In the genomic region with DNA sequence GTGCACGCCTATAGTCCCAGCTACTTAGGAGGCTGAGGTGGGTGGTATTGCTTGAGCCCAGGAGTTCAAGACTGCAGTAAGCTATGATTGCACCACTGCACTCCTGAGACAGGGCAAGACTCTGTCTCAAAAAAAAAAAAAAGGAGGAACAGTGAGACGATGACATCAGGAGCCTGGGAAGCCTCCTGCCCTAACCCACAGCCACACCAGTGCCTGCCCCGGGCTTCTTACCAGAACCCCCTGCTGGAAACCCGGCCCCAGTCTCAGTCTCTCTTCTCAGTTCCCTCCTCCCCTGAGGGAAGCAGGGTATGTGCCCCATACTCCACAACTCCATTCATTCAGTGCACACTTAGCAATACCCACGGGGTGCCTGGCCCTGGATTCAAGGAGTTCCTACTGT, we compare ENCODE assay signal across 15 cellular contexts. TPM values are rescaled to one million over a fixed set of nuclear protein-coding genes. Genes with fewer than 3 reads are reported as not detected.
DNase-seq lines count a peak whose midpoint lies in the region; ATAC-seq, FAIRE-seq and TF ChIP-seq lines count a peak whose summit lies in the region.
"Had no signal": no experiment of that assay in that cellular context is flagged by ENCODE, and none has a peak within 500 bp of the region (broad histone marks: within the 10 kb centered on the region; RNA-seq: fewer than 3 reads in every experiment).

No MANE protein-coding gene starts in this region.

- H3K14ac ChIP-seq in mesenchymal stem cell (ENCODE audit: low read length in 2 of 2) = no peak overlapping the region

- no peak for FAIRE-seq in bronchial epithelial cell (lab: Jason Lieb, UNC)

- H3K9ac ChIP-seq in mesenchymal stem cell (ENCODE audit: low read length) = peak overlapping the region; percentile 76

- no peak overlapping the region for H2AFZ ChIP-seq in mesenchymal stem cell (ENCODE audit: low read depth, low read length)

- H3K9me3 Mint-ChIP-seq in naive thymus-derived CD8-positive, alpha-beta T cell = no peaks in the 10 kb centered on the region
- H3K9me3 Mint-ChIP-seq in activated CD4-positive, alpha-beta memory T cell treated with anti-CD3 and anti-CD28 coated beads for 36 hours = no peaks in the 10 kb centered on the region
- H3K9me3 Mint-ChIP-seq in effector memory CD8-positive, alpha-beta T cell = no peaks in the 10 kb centered on the region
- H3K9me3 Mint-ChIP-seq: neural crest cell had no signal

- no peak overlapping the region for H2BK15ac ChIP-seq in mesenchymal stem cell (ENCODE audit: low read depth, poor library complexity, severe bottlenecking)

- H3K4me1 Mint-ChIP-seq in naive thymus-derived CD8-positive, alpha-beta T cell = peaks cover 8 to 21% (median 12%) of the 10 kb centered on the region in 4 donors
- H3K4me1 Mint-ChIP-seq in activated CD4-positive, alpha-beta memory T cell treated with anti-CD3 and anti-CD28 coated beads for 36 hours (ENCODE audit: low read depth) = peaks cover 4% of the 10 kb centered on the region
- H3K4me1 Mint-ChIP-seq in effector memory CD8-positive, alpha-beta T cell (ENCODE audit: low read depth in 2 of 2) = peaks cover 0 to 8% of the 10 kb centered on the region in 2 donors

- H3K27me3 ChIP-seq in MG63 = no peaks in the 10 kb centered on the region
- H3K27me3 ChIP-seq in bronchial epithelial cell (ENCODE audit: control insufficient read depth, insufficient read depth, low read length) = no peaks in the 10 kb centered on the region
- H3K27me3 ChIP-seq in mesenchymal stem cell (ENCODE audit: control insufficient read depth in 1 of 2, insufficient read depth in 1 of 2, low read length in 2 of 2) = no peaks in the 10 kb centered on the region
- H3K27me3 ChIP-seq: colonic mucosa had no signal

- H3K4me1 ChIP-seq in mesenchymal stem cell (ENCODE audit: control insufficient read depth, insufficient read depth, low read depth, low read length) = peaks cover 48% of the 10 kb centered on the region
- H3K4me1 ChIP-seq: colonic mucosa had no signal

- CTCF ChIA-PET in activated CD4-positive, alpha-beta memory T cell treated with anti-CD3 and anti-CD28 coated beads for 36 hours (lab: Charles Lee) = interaction anchor here (0.6 kb wide), 1 partner anchor 76 kb away, joined by 4 read pairs; no protein-coding TSS in a partner anchor

- peak overlapping the region; percentile 47 for H2AK5ac ChIP-seq in mesenchymal stem cell (ENCODE audit: low read length, severe bottlenecking)

- no peak overlapping the region for H3K18ac ChIP-seq in mesenchymal stem cell (ENCODE audit: low read depth in 1 of 2, low read length in 2 of 2)

- H3K36me3 Mint-ChIP-seq in naive thymus-derived CD8-positive, alpha-beta T cell = no peaks in the 10 kb centered on the region
- H3K36me3 Mint-ChIP-seq in activated CD4-positive, alpha-beta memory T cell treated with anti-CD3 and anti-CD28 coated beads for 36 hours = no peaks in the 10 kb centered on the region
- H3K36me3 Mint-ChIP-seq in effector memory CD8-positive, alpha-beta T cell (ENCODE audit: insufficient read depth) = no peaks in the 10 kb centered on the region

- no peak overlapping the region for H2BK120ac ChIP-seq in mesenchymal stem cell (ENCODE audit: low read depth, low read length)

- intact Hi-C loops in activated CD4-positive, alpha-beta memory T cell treated with anti-CD3 and anti-CD28 coated beads for 36 hours (cut with micrococcal nuclease) = no loop called here

- H4K8ac ChIP-seq in mesenchymal stem cell (ENCODE audit: low read length) = no peak overlapping the region

- H3K36me3 ChIP-seq in MG63 = no peaks in the 10 kb centered on the region
- no peaks in the 10 kb centered on the region for H3K36me3 ChIP-seq in bronchial epithelial cell (ENCODE audit: control insufficient read depth, insufficient read depth, low read length)
- peaks cover 8 to 9% of the 10 kb centered on the region in 2 experiments for H3K36me3 ChIP-seq in mesenchymal stem cell (ENCODE audit: control insufficient read depth in 1 of 2, insufficient read depth in 2 of 2, low read depth in 1 of 2, low read length in 2 of 2)
- H3K36me3 ChIP-seq: colonic mucosa had no signal

- no peak overlapping the region for H3K23ac ChIP-seq in mesenchymal stem cell (ENCODE audit: low read length in 2 of 2)

- peak overlapping the region; percentile 55 for H3K27ac ChIP-seq in mesenchymal stem cell (ENCODE audit: low read length, poor library complexity, severe bottlenecking)
- H3K27ac ChIP-seq: colonic mucosa had no signal

- POLR2A ChIA-PET in naive thymus-derived CD8-positive, alpha-beta T cell (lab: Charles Lee) = interaction anchor here (1.7 kb wide), 1 partner anchor 41 kb away, joined by 3 read pairs; no protein-coding TSS in a partner anchor
- POLR2A ChIA-PET in activated CD4-positive, alpha-beta memory T cell treated with anti-CD3 and anti-CD28 coated beads for 36 hours (lab: Charles Lee) = no interaction called here

- H2BK5ac ChIP-seq in mesenchymal stem cell (ENCODE audit: low read depth, low read length, poor library complexity, severe bottlenecking) = no peak overlapping the region

- H2BK12ac ChIP-seq in mesenchymal stem cell (ENCODE audit: low read length in 2 of 2) = no peak overlapping the region

- H3K79me1 ChIP-seq in mesenchymal stem cell (replicated peaks; ENCODE audit: low read length, poor library complexity, severe bottlenecking) = no peaks in the 10 kb centered on the region

- H3K27ac Mint-ChIP-seq in naive thymus-derived CD8-positive, alpha-beta T cell = no peak overlapping the region
- no peak overlapping the region for H3K27ac Mint-ChIP-seq in activated CD4-positive, alpha-beta memory T cell treated with anti-CD3 and anti-CD28 coated beads for 36 hours
- no peak overlapping the region for H3K27ac Mint-ChIP-seq in effector memory CD8-positive, alpha-beta T cell

- DNase-seq in AG20443 (ENCODE audit: low spot score) (peak; percentile 88), MG63 (peak; percentile 47), bronchial epithelial cell (ENCODE audit: low read depth) (peak; percentile 40), mesenchymal stem cell (no peak), NCI-H1048 (lab: John Stamatoyannopoulos, UW) (no peak)
- DNase-seq in naive thymus-derived CD8-positive, alpha-beta T cell = no peak
- DNase-seq in activated CD4-positive, alpha-beta memory T cell treated with anti-CD3 and anti-CD28 coated beads for 36 hours = no peak
- DNase-seq in effector memory CD8-positive, alpha-beta T cell = no peak
- DNase-seq: activated CD4-positive, alpha-beta T cell treated with anti-CD3 and anti-CD28 coated beads, Interleukin-2, amount 50 U/mL, for 4 hours; activated gamma-delta T cell; NCI-H2081; T-helper 2 cell had no signal

- H3K4ac ChIP-seq in mesenchymal stem cell (ENCODE audit: low read depth in 1 of 2, low read length in 2 of 2) = no peak overlapping the region

- H3K9me3 ChIP-seq in MG63 (no peaks in the 10 kb centered on the region), mesenchymal stem cell (ENCODE audit: control insufficient read depth, low read length) (no peaks in the 10 kb centered on the region)
- H3K9me3 ChIP-seq: colonic mucosa had no signal

- no peak overlapping the region for H3K4me3 ChIP-seq in MG63
- H3K4me3 ChIP-seq in bronchial epithelial cell (ENCODE audit: low read depth, low read length) = no peak overlapping the region
- H3K4me3 ChIP-seq in mesenchymal stem cell (ENCODE audit: insufficient read depth in 1 of 2, low read depth in 1 of 2, low read length in 2 of 2) = peak overlapping the region in 1 of 2 experiments; percentile 53
- H3K4me3 ChIP-seq: colonic mucosa had no signal

- peaks cover 0 to 3% (median 0%) of the 10 kb centered on the region in 5 donors for H3K27me3 Mint-ChIP-seq in naive thymus-derived CD8-positive, alpha-beta T cell
- H3K27me3 Mint-ChIP-seq in activated CD4-positive, alpha-beta memory T cell treated with anti-CD3 and anti-CD28 coated beads for 36 hours = no peaks in the 10 kb centered on the region
- H3K27me3 Mint-ChIP-seq in effector memory CD8-positive, alpha-beta T cell = peaks cover 12 to 20% of the 10 kb centered on the region in 2 donors

- TF ChIP-seq CTCF in bronchial epithelial cell (IDR thresholded peaks at IDR 0.05; ENCODE audit: insufficient read depth, low read length, severe bottlenecking) = no peak

- H3K4me2 ChIP-seq in mesenchymal stem cell (ENCODE audit: low read length, poor library complexity, severe bottlenecking) = no peak overlapping the region

- H4K91ac ChIP-seq in mesenchymal stem cell (ENCODE audit: low read length) = no peak overlapping the region

- WGBS in mesenchymal stem cell = 85% methylated on average over 5 of the region's 5 CpGs

- no peak for ATAC-seq in naive thymus-derived CD8-positive, alpha-beta T cell
- no peak for ATAC-seq in effector memory CD8-positive, alpha-beta T cell (replicated peaks)
- ATAC-seq: left lobe of liver had no signal

- no peak overlapping the region for H3K4me3 Mint-ChIP-seq in naive thymus-derived CD8-positive, alpha-beta T cell
- H3K4me3 Mint-ChIP-seq in activated CD4-positive, alpha-beta memory T cell treated with anti-CD3 and anti-CD28 coated beads for 36 hours = no peak overlapping the region
- no peak overlapping the region for H3K4me3 Mint-ChIP-seq in effector memory CD8-positive, alpha-beta T cell
- H3K4me3 Mint-ChIP-seq: neural crest cell had no signal

RNA-seq across cellular contexts. Expression of a gene that starts 9.1 kb away (rescaled TPM):
- total RNA-seq in MG63 (2014; rRNA removed; shearing (Covaris generic); ENCODE audit: low replicate concordance) = 0.99 and 1.4 TPM in 2 replicates
- 1.6 and 3.3 TPM in 2 replicates for total RNA-seq in bronchial epithelial cell
- 0.25 TPM for polyA plus RNA-seq in mesenchymal stem cell (2013, experiment 1 of 2)
- 0.22 TPM for polyA plus RNA-seq in mesenchymal stem cell (2013, experiment 2 of 2)
- under 1 TPM; 0.22 to 0.31 TPM for total RNA-seq in naive thymus-derived CD8-positive, alpha-beta T cell
- under 1 TPM; 0.07 to 0.22 (median 0.15) TPM for polyA plus RNA-seq in naive thymus-derived CD8-positive, alpha-beta T cell
- total RNA-seq in activated CD4-positive, alpha-beta memory T cell treated with anti-CD3 and anti-CD28 coated beads for 36 hours = not detected

RNA-seq across cellular contexts. Expression of a gene that starts 27.2 kb away (rescaled TPM):
- 64.5 and 65.4 TPM in 2 replicates for total RNA-seq in MG63 (2014; rRNA removed; shearing (Covaris generic); ENCODE audit: low replicate concordance)
- total RNA-seq in bronchial epithelial cell = 42.4 and 50.0 TPM in 2 replicates
- polyA plus RNA-seq in mesenchymal stem cell (2013, experiment 1 of 2) = 15.5 TPM
- polyA plus RNA-seq in mesenchymal stem cell (2013, experiment 2 of 2) = 16.6 TPM
- 10 to 100 TPM; 28.3 to 30.4 TPM for total RNA-seq in naive thymus-derived CD8-positive, alpha-beta T cell
- 10 to 100 TPM in 2 of 3 donors, 1 to 10 TPM in 1; 9.9 to 24.8 (median 11.5) TPM for polyA plus RNA-seq in naive thymus-derived CD8-positive, alpha-beta T cell
- 10 to 100 TPM; 33.3 TPM for total RNA-seq in activated CD4-positive, alpha-beta memory T cell treated with anti-CD3 and anti-CD28 coated beads for 36 hours

RNA-seq across cellular contexts. Expression of a gene that starts 32.0 kb away (rescaled TPM):
- total RNA-seq in MG63 (2014; rRNA removed; shearing (Covaris generic); ENCODE audit: low replicate concordance) = not detected in 2 replicates
- total RNA-seq in bronchial epithelial cell = under 0.01 and 0.26 TPM in 2 replicates
- polyA plus RNA-seq in mesenchymal stem cell (2013, experiment 1 of 2) = 0.23 TPM
- polyA plus RNA-seq in mesenchymal stem cell (2013, experiment 2 of 2) = 0.29 TPM
- not detected for total RNA-seq in naive thymus-derived CD8-positive, alpha-beta T cell
- polyA plus RNA-seq in naive thymus-derived CD8-positive, alpha-beta T cell = not detected
- total RNA-seq in activated CD4-positive, alpha-beta memory T cell treated with anti-CD3 and anti-CD28 coated beads for 36 hours = not detected
- total RNA-seq: left lobe of liver had no signal

RNA-seq across cellular contexts. Expression of a gene that starts 33.4 kb away (rescaled TPM):
- total RNA-seq in MG63 (2014; rRNA removed; shearing (Covaris generic); ENCODE audit: low replicate concordance) = 158 and 194 TPM in 2 replicates
- 86.8 and 105 TPM in 2 replicates for total RNA-seq in bronchial epithelial cell
- polyA plus RNA-seq in mesenchymal stem cell (2013, experiment 1 of 2) = 78.6 TPM
- polyA plus RNA-seq in mesenchymal stem cell (2013, experiment 2 of 2) = 81.9 TPM
- total RNA-seq in naive thymus-derived CD8-positive, alpha-beta T cell = 10 to 100 TPM; 44.6 to 53.7 TPM
- 100 to 1,000 TPM in 2 of 3 donors, 10 to 100 TPM in 1; 99.9 to 115 (median 110) TPM for polyA plus RNA-seq in naive thymus-derived CD8-positive, alpha-beta T cell
- total RNA-seq in activated CD4-positive, alpha-beta memory T cell treated with anti-CD3 and anti-CD28 coated beads for 36 hours = 10 to 100 TPM; 56.7 to 56.8 TPM

RNA-seq across cellular contexts. Expression of a gene that starts 40.0 kb away (rescaled TPM):
- total RNA-seq in MG63 (2014; rRNA removed; shearing (Covaris generic); ENCODE audit: low replicate concordance) = 104 and 154 TPM in 2 replicates
- 54.5 and 75.1 TPM in 2 replicates for total RNA-seq in bronchial epithelial cell
- 97.8 TPM for polyA plus RNA-seq in mesenchymal stem cell (2013, experiment 1 of 2)
- polyA plus RNA-seq in mesenchymal stem cell (2013, experiment 2 of 2) = 97.8 TPM
- total RNA-seq in naive thymus-derived CD8-positive, alpha-beta T cell = 100 to 1,000 TPM; 266 to 275 TPM
- 10 to 100 TPM; 13.3 to 67.1 (median 20.1) TPM for polyA plus RNA-seq in naive thymus-derived CD8-positive, alpha-beta T cell
- total RNA-seq in activated CD4-positive, alpha-beta memory T cell treated with anti-CD3 and anti-CD28 coated beads for 36 hours = 100 to 1,000 TPM; 138 to 143 TPM

Comparison
In these comparisons a context has a peak if more than half of its experiments do, and no peak if none do; other contexts are left out.
1. DNase-seq: peak in AG20443 (single experiment), MG63 (single experiment) and bronchial epithelial cell (single experiment); none in mesenchymal stem cell (single experiment), naive thymus-derived CD8-positive, alpha-beta T cell (0 of 10), NCI-H1048 (single experiment), activated CD4-positive, alpha-beta memory T cell treated with anti-CD3 and anti-CD28 coated beads for 36 hours (single experiment) and effector memory CD8-positive, alpha-beta T cell (0 of 3).